In the genomic region with DNA sequence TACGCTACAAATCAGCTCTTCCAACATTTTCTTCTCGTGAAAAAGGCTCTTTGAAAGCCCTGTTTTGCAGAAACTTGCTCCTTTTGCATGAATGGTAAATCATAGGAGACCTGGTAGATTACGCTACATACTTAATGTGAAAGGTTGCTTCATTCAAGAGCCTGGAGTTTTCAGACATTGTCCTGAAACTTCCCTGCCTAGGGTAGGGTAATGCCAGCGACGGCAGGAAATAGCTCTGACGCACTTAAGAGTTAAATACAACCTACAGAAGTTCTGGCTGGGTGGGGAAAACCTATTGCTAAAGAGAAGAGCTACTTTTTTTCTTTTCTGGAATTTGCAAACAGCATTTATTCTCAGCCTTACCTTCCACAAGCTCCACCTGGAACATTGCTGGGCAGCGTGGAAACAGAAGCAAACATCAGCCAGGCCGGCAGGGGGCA, we compare ENCODE assay signal across 7 cellular contexts.
DNase-seq lines count a peak whose midpoint lies in the region; ATAC-seq and TF ChIP-seq lines count a peak whose summit lies in the region.

No MANE protein-coding gene starts in this region.

- no peak overlapping the region for H3K18ac ChIP-seq in mesenchymal stem cell (ENCODE audit: low read depth in 1 of 2, low read length in 2 of 2)

- H2BK120ac ChIP-seq in mesenchymal stem cell (ENCODE audit: low read depth, low read length), result no peak overlapping the region

- ATAC-seq in GM21576 (IDR thresholded peaks at IDR 0.05; ENCODE audit: unreplicated experiment), result peak; percentile 81
- ATAC-seq in aorta (ENCODE audit: low FRiP score), result peak; percentile 19

- no peak overlapping the region for H2BK15ac ChIP-seq in mesenchymal stem cell (ENCODE audit: low read depth, poor library complexity, severe bottlenecking)

- H3K4ac ChIP-seq in mesenchymal stem cell (ENCODE audit: low read depth in 1 of 2, low read length in 2 of 2), result no peak overlapping the region

- H4K8ac ChIP-seq in mesenchymal stem cell (ENCODE audit: low read length), result no peak overlapping the region

- H3K27me3 ChIP-seq in mesenchymal stem cell (ENCODE audit: control insufficient read depth in 1 of 2, insufficient read depth in 1 of 2, low read length in 2 of 2) (no peaks in the 10 kb centered on the region), aorta (ENCODE audit: control insufficient read depth in 1 of 2, insufficient read depth in 2 of 2, low read length in 1 of 2) (no peaks in the 10 kb centered on the region)

- peak; percentile 71 for DNase-seq in GM13977 (ENCODE audit: low spot score)
- peak; percentile 83 for DNase-seq in KBM-7
- no peak for DNase-seq in MCF 10A (ENCODE audit: unreplicated experiment)
- no peak for DNase-seq in mesenchymal stem cell
- no peak for DNase-seq in aorta
- no peak for DNase-seq in activated effector memory CD4-positive, alpha-beta T cell treated with anti-CD3 and anti-CD28 coated beads, Interleukin-2, amount 50 U/mL, for 16 hours

- H3K79me1 ChIP-seq in mesenchymal stem cell (replicated peaks; ENCODE audit: low read length, poor library complexity, severe bottlenecking), result peaks cover 2% of the 10 kb centered on the region

- BruUV-seq in MCF 10A (replicated peaks; lab: Mats Ljungman, UMichigan), result TSS peak; percentile 50

- no peak overlapping the region for H3K14ac ChIP-seq in mesenchymal stem cell (ENCODE audit: low read length in 2 of 2)

- no peaks in the 10 kb centered on the region for H3K36me3 Mint-ChIP-seq in MCF 10A (ENCODE audit: insufficient read depth, unreplicated experiment)

- H2BK12ac ChIP-seq in mesenchymal stem cell (ENCODE audit: low read length in 2 of 2), result no peak overlapping the region

- POLR2A ChIA-PET in MCF 10A (lab: Yijun Ruan, JAX), result interaction anchor here (0.9 kb wide), 2 partner anchors 13 to 303 kb away, joined by 3 to 4 read pairs; no protein-coding TSS in a partner anchor

- H4K91ac ChIP-seq in mesenchymal stem cell (ENCODE audit: low read length), result no peak overlapping the region

- peak overlapping the region; percentile 93 for H3K4me3 Mint-ChIP-seq in MCF 10A (ENCODE audit: unreplicated experiment)

- CTCF ChIA-PET in MCF 10A (lab: Yijun Ruan, JAX), result interaction anchor here (0.5 to 6.8 kb wide), 34 partner anchors 8 to 1362 kb away, joined by 3 to 93 read pairs (median 4); no protein-coding TSS in a partner anchor

- peak overlapping the region; percentile 67 for H3K27ac Mint-ChIP-seq in MCF 10A (ENCODE audit: low read depth, unreplicated experiment)

- H3K9me3 ChIP-seq in mesenchymal stem cell (ENCODE audit: control insufficient read depth, low read length) (no peaks in the 10 kb centered on the region), aorta (ENCODE audit: control insufficient read depth, low read length) (no peaks in the 10 kb centered on the region)

- H3K9ac ChIP-seq in mesenchymal stem cell (ENCODE audit: low read length), result peak overlapping the region; percentile 91

- no peaks in the 10 kb centered on the region for H3K36me3 ChIP-seq in mesenchymal stem cell (ENCODE audit: control insufficient read depth in 1 of 2, insufficient read depth in 2 of 2, low read depth in 1 of 2, low read length in 2 of 2)
- H3K36me3 ChIP-seq in aorta (ENCODE audit: control insufficient read depth in 1 of 2, insufficient read depth in 2 of 2, low read length in 1 of 2), result no peaks in the 10 kb centered on the region

- no peak overlapping the region for H2BK5ac ChIP-seq in mesenchymal stem cell (ENCODE audit: low read depth, low read length, poor library complexity, severe bottlenecking)

- H3K4me1 ChIP-seq in mesenchymal stem cell (ENCODE audit: control insufficient read depth, insufficient read depth, low read depth, low read length) (peaks cover 1% of the 10 kb centered on the region), aorta (ENCODE audit: control insufficient read depth in 1 of 2, insufficient read depth in 2 of 2, low read length in 2 of 2) (peaks cover 0 to 1% of the 10 kb centered on the region in 2 donors)

- TF ChIP-seq CTCF in GM13977 (IDR thresholded peaks at IDR 0.05; ENCODE audit: extremely low read depth, insufficient read depth, missing control alignments), result peak; percentile 93
- TF ChIP-seq CTCF in MCF 10A (IDR thresholded peaks at IDR 0.05; ENCODE audit: unreplicated experiment), result peak; percentile 85

- H3K4me3 ChIP-seq in mesenchymal stem cell (ENCODE audit: insufficient read depth in 1 of 2, low read depth in 1 of 2, low read length in 2 of 2) (peak overlapping the region; percentile 70 to 86), aorta (ENCODE audit: low read length in 2 of 2) (peak overlapping the region in 1 of 2 donors; percentile 88)

- H3K4me2 ChIP-seq in mesenchymal stem cell (ENCODE audit: low read length, poor library complexity, severe bottlenecking), result peak overlapping the region; percentile 86

- intact Hi-C loops in MCF 10A (cut with micrococcal nuclease), result loop anchor here (1.0 to 5.0 kb wide), 2 partner anchors 149 to 853 kb away; no protein-coding TSS in a partner anchor
- intact Hi-C loops in aorta (cut with DNase I), result loop anchor here in 1 of 2 donors (1.0 to 10.0 kb wide), 2 partner anchors 15 to 245 kb away; no protein-coding TSS in a partner anchor

- H3K27me3 Mint-ChIP-seq in MCF 10A (ENCODE audit: insufficient read depth, unreplicated experiment), result no peaks in the 10 kb centered on the region

- H2AK5ac ChIP-seq in mesenchymal stem cell (ENCODE audit: low read length, severe bottlenecking), result no peak overlapping the region

- no peak overlapping the region for H2AFZ ChIP-seq in mesenchymal stem cell (ENCODE audit: low read depth, low read length)

- WGBS in mesenchymal stem cell, result 33% methylated on average over 8 of the region's 8 CpGs
- WGBS in aorta, 2 donors, result 24% methylated on average over 8 of the region's 8 CpGs

- in situ Hi-C loops in GM13977 (cut with MboI; ENCODE audit: low pct_unique_long_range_greater_than_20kb, low sequenced_read_pairs, unreplicated experiment) (loop anchor here (25.0 kb wide), 1 partner anchor 143 kb away; a partner anchor contains a TSS), KBM-7 (cut with MboI; ENCODE audit: low pct_unique_long_range_greater_than_20kb, low sequenced_read_pairs) (no loop called here)

- peaks cover 10% of the 10 kb centered on the region for H3K4me1 Mint-ChIP-seq in MCF 10A (ENCODE audit: insufficient read depth, unreplicated experiment)

- H3K9me3 Mint-ChIP-seq in MCF 10A (ENCODE audit: unreplicated experiment), result peaks cover 6% of the 10 kb centered on the region

- no peak overlapping the region for H3K27ac ChIP-seq in mesenchymal stem cell (ENCODE audit: low read length, poor library complexity, severe bottlenecking)
- no peak overlapping the region for H3K27ac ChIP-seq in aorta (ENCODE audit: low read depth in 1 of 2, low read length in 2 of 2)

- H3K23ac ChIP-seq in mesenchymal stem cell (ENCODE audit: low read length in 2 of 2), result no peak overlapping the region

Comparison
In these comparisons a context has a peak if more than half of its experiments do, and no peak if none do; other contexts are left out.
1. DNase-seq: peak in GM13977 (single experiment) and KBM-7 (single experiment); none in MCF 10A (single experiment), mesenchymal stem cell (single experiment), aorta (0 of 2) and activated effector memory CD4-positive, alpha-beta T cell treated with anti-CD3 and anti-CD28 coated beads, Interleukin-2, amount 50 U/mL, for 16 hours (single experiment).